1 cellular context compared by ENCODE assay signal in genomic region chr10:71744897-71745658, GRCh38.
TF ChIP-seq lines count a peak whose summit lies in the region.

No MANE protein-coding gene starts in this region.

TF ChIP-seq in K562, 482 proteins besides CTCF, POLR2A, EP300 and RAD21:
- TF ChIP-seq POLR2H (tag; IDR thresholded peaks at IDR 0.05; ENCODE audit: low read depth) (no peak), HOXB6 (CRISPR knock-in tag; IDR thresholded peaks at IDR 0.05; ENCODE audit: borderline replicate concordance) (no peak), HMGXB4 (CRISPR knock-in tag; IDR thresholded peaks at IDR 0.05) (no peak), KDM1A (IDR thresholded peaks at IDR 0.05) (peak in 1 of 2 experiments; percentile 47; a peak in 2 of 4 replicates), MAFF (IDR thresholded peaks at IDR 0.05; ENCODE audit: low read length) (no peak), BCOR (IDR thresholded peaks at IDR 0.05) (peak; percentile 74), NCOR1 (IDR thresholded peaks at IDR 0.05) (no peak), ZNF436 (CRISPR knock-in tag; IDR thresholded peaks at IDR 0.05) (peak; percentile 44; the same call in 1 of the 2 replicates), ZNF41 (CRISPR knock-in tag; conservative IDR thresholded peaks at IDR 0.05) (no peak), ZFP36 (IDR thresholded peaks at IDR 0.05; ENCODE audit: low read depth, low read length, partially characterized antibody) (peak; percentile 93), ZNF24 (IDR thresholded peaks at IDR 0.05) (peak; percentile 98), MTA2 (IDR thresholded peaks at IDR 0.05; ENCODE audit: low read depth) (no peak), BCLAF1 (IDR thresholded peaks at IDR 0.05; ENCODE audit: borderline replicate concordance in 1 of 2, control insufficient read depth in 1 of 2, low read depth in 2 of 2, low read length in 1 of 2) (no peak), PHF8 (IDR thresholded peaks at IDR 0.05; ENCODE audit: borderline replicate concordance, low read length) (no peak)
TF ChIP-seq in K562: peak in this region for 5.
